ENCODE assay signal across 19 cellular contexts in the genomic region with DNA sequence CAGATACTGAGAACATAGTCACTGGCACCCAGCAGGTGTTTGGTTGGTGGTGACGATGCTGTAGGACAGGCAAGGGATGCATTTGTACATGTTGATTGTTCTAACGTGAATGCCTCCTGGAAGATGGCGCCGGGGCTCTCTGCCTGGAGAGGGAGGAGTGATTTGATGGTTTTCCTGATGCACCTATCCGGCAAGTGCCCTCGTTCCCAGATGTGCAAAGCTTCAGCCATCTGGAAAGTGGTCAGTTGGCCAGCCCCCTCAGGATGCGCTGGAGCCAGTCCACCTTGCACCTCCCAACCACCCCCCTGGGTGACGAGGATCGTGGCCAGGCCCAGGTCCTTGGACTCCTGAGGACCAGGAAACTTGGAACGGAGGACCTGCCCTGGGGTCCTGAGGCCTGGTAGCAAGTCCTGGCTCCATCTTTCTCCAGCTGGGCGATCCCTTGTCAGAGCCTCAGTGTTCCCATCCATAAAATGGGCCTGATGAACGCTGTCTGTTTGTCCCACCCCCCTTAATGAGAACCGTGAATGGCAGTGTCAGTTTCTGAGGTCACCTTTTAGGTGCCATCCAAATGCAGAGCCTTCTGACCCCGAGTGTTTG. TPM values are rescaled to one million over a fixed set of nuclear protein-coding genes. Genes with fewer than 3 reads are reported as not detected.
A peak's percentile ranks its signal among the peaks of the same experiment; 100 is the strongest.
DNase-seq lines count a peak whose midpoint lies in the region; ATAC-seq and TF ChIP-seq lines count a peak whose summit lies in the region.
"Had no signal": no experiment of that assay in that cellular context is flagged by ENCODE, and none has a peak within 500 bp of the region (broad histone marks: within the 10 kb centered on the region; RNA-seq: fewer than 3 reads in every experiment).

No MANE protein-coding gene starts in this region.

- no peaks in the 10 kb centered on the region for H3K9me3 ChIP-seq in adrenal gland (replicated peaks in 1 of 3)
- no peaks in the 10 kb centered on the region for H3K9me3 ChIP-seq in mucosa of descending colon
- no peaks in the 10 kb centered on the region for H3K9me3 ChIP-seq in upper lobe of right lung
- H3K9me3 ChIP-seq: SJSA1 had no signal

- ATAC-seq in left cardiac atrium: no peak
- no peak for ATAC-seq in Right ventricle myocardium superior (ENCODE audit: poor library complexity)
- ATAC-seq in mucosa of descending colon: no peak
- no peak for ATAC-seq in upper lobe of right lung
- no peak for ATAC-seq in GM18867 (IDR thresholded peaks at IDR 0.05; ENCODE audit: unreplicated experiment)
- ATAC-seq: activated CD4-positive, CD25-positive, alpha-beta regulatory T cell treated with anti-CD3 and anti-CD28 coated beads, Interleukin-2, amount 50 U/mL, for 24 hours; activated CD8-positive, alpha-beta memory T cell treated with anti-CD3 and anti-CD28 coated beads, Interleukin-2, amount 10 ng/mL, durations not matched to agents 7 days and 5 days had no signal

- no peak for TF ChIP-seq POLR2A in adrenal gland (IDR thresholded peaks at IDR 0.05)

- peaks cover 0 to 25% of the 10 kb centered on the region in 2 donors for H3K4me1 ChIP-seq in adrenal gland (replicated peaks in 1 of 2)
- H3K4me1 ChIP-seq in mucosa of descending colon (ENCODE audit: low read depth): no peaks in the 10 kb centered on the region
- H3K4me1 ChIP-seq in upper lobe of right lung: peaks cover 6% of the 10 kb centered on the region
- H3K4me1 ChIP-seq: SJSA1 had no signal

- TF ChIP-seq CTCF in adrenal gland (IDR thresholded peaks at IDR 0.05): no peak
- no peak for TF ChIP-seq CTCF in mucosa of descending colon (IDR thresholded peaks at IDR 0.05)
- TF ChIP-seq CTCF in upper lobe of right lung (IDR thresholded peaks at IDR 0.05): no peak

- no peak overlapping the region for H3K4me3 ChIP-seq in adrenal gland
- H3K4me3 ChIP-seq in mucosa of descending colon: no peak overlapping the region
- no peak overlapping the region for H3K4me3 ChIP-seq in upper lobe of right lung
- H3K4me3 ChIP-seq: PC-9, SJSA1 had no signal

- no peaks in the 10 kb centered on the region for H3K36me3 ChIP-seq in adrenal gland (replicated peaks in 1 of 2)
- H3K36me3 ChIP-seq in mucosa of descending colon (ENCODE audit: low read depth): no peaks in the 10 kb centered on the region
- H3K36me3 ChIP-seq in upper lobe of right lung: no peaks in the 10 kb centered on the region
- H3K36me3 ChIP-seq: SJSA1 had no signal

- no peaks in the 10 kb centered on the region for H3K27me3 ChIP-seq in adrenal gland
- no peaks in the 10 kb centered on the region for H3K27me3 ChIP-seq in upper lobe of right lung
- H3K27me3 ChIP-seq: SJSA1 had no signal

- H3K27ac ChIP-seq in adrenal gland (peak overlapping the region in 2 of 5 donors; percentile 79 to 95), upper lobe of right lung (no peak overlapping the region)
- H3K27ac ChIP-seq: PC-9, SJSA1 had no signal

- intact Hi-C loops in left cardiac atrium (cut with DNase I) (loop anchor here in 1 of 2 donors (5.0 kb wide), 1 partner anchor 134 kb away; no protein-coding TSS in a partner anchor), Right ventricle myocardium superior (cut with DNase I) (no loop called here), adrenal gland (cut with DNase I) (no loop called here), mucosa of descending colon (cut with DNase I, micrococcal nuclease) (no loop called here), upper lobe of right lung (cut with DNase I) (no loop called here)

- WGBS in adrenal gland, 4 donors: 79 to 82% (median 80%) methylated on average over 11 to 14 of the region's 14 CpGs

- peak; percentile 17 for DNase-seq in left cardiac atrium
- DNase-seq in Right ventricle myocardium superior: no peak
- DNase-seq in adrenal gland: peak in 4 of 7 donors; percentile 8 to 51 (median 16)
- DNase-seq in mucosa of descending colon: peak in 2 of 3 donors; percentile 20 to 29
- DNase-seq in upper lobe of right lung: peak; percentile 61
- DNase-seq in activated gamma-delta T cell (lab: John Stamatoyannopoulos, UW): no peak
- DNase-seq in SW 1271 (lab: John Stamatoyannopoulos, UW): no peak
- DNase-seq: activated CD8-positive, alpha-beta memory T cell treated with anti-CD3 and anti-CD28 coated beads, Interleukin-2, amount 10 ng/mL, durations not matched to agents 7 days and 5 days; central memory CD4-positive, alpha-beta T cell; foreskin melanocyte; GOT3; NCI-H774; PC-9; stimulated activated naive CD4-positive, alpha-beta T cell; trophoblast cell had no signal

RNA-seq across cellular contexts. Expression of gene RNU6ATAC, which starts 23.6 kb away (rescaled TPM):
- total RNA-seq in left cardiac atrium: 100 to 1,000 TPM; 307 to 456 TPM
- 351 TPM for total RNA-seq in Right ventricle myocardium superior
- 100 to 1,000 TPM in 1 of 8 donors, 10 to 100 TPM in 3, not detected in 4; 20.2 to 101 (median 59.5) TPM for total RNA-seq in adrenal gland
- polyA plus RNA-seq in adrenal gland: not detected
- 100 to 1,000 TPM in 1 of 3 donors, 10 to 100 TPM in 2; 38.0 to 182 (median 66.9) TPM for total RNA-seq in mucosa of descending colon
- total RNA-seq in upper lobe of right lung: 172 TPM
- total RNA-seq: SJSA1 had no signal
- polyA plus RNA-seq: right cardiac atrium had no signal

RNA-seq across cellular contexts. Expression of gene WDR5, which starts 52.0 kb away (rescaled TPM):
- total RNA-seq in left cardiac atrium (10 to 100 TPM; 16.0 to 20.3 TPM), Right ventricle myocardium superior (17.5 TPM), adrenal gland (10 to 100 TPM; 19.0 to 28.5 (median 26.4) TPM), mucosa of descending colon (10 to 100 TPM; 19.9 to 27.1 (median 24.6) TPM), upper lobe of right lung (26.6 TPM)
- 10 to 100 TPM; 18.5 to 21.4 (median 19.5) TPM for polyA plus RNA-seq in adrenal gland

Comparison
In these comparisons a context has a peak if more than half of its experiments do, and no peak if none do; other contexts are left out.
1. DNase-seq: peak in left cardiac atrium (single experiment), adrenal gland (4 of 7), mucosa of descending colon (2 of 3) and upper lobe of right lung (single experiment); none in Right ventricle myocardium superior (single experiment), activated gamma-delta T cell (single experiment) and SW 1271 (0 of 2).